17 cellular contexts compared by ENCODE assay signal in genomic region chr22:45155050-45155840, GRCh38. TPM values are rescaled to one million over a fixed set of nuclear protein-coding genes. Genes with fewer than 3 reads are reported as not detected.
DNase-seq lines count a peak whose midpoint lies in the region; ATAC-seq and TF ChIP-seq lines count a peak whose summit lies in the region.
"Had no signal": no experiment of that assay in that cellular context is flagged by ENCODE, and none has a peak within 500 bp of the region (broad histone marks: within the 10 kb centered on the region; RNA-seq: fewer than 3 reads in every experiment).

No MANE protein-coding gene starts in this region.

- no peaks in the 10 kb centered on the region for H3K9me2 ChIP-seq in PC-9 (ENCODE audit: insufficient read depth)

- BruUV-seq in PC-9 (replicated peaks; lab: Mats Ljungman, UMichigan): no TSS peak

- no peak overlapping the region for H3K4me2 ChIP-seq in PC-9

- H3K27ac ChIP-seq in ACC112 (ENCODE audit: low read depth, low read length) (peak overlapping the region; percentile 42; the same call in 1 of the 2 replicates), PC-9 (peak overlapping the region; percentile 12; the same call in 1 of the 2 replicates)
- H3K27ac ChIP-seq: body of pancreas had no signal

- intact Hi-C loops in PC-9 (cut with micrococcal nuclease; ENCODE audit: unreplicated experiment) (no loop called here), Right ventricle myocardium superior (cut with DNase I) (no loop called here), posterior cingulate gyrus (cut with DNase I) (no loop called here)

- peaks cover 28% of the 10 kb centered on the region for H3K4me1 ChIP-seq in ACC112 (ENCODE audit: control insufficient read depth, insufficient read depth, low read length, unreplicated experiment)
- H3K4me1 ChIP-seq in PC-9 (replicated peaks; ENCODE audit: insufficient read depth): peaks cover 10% of the 10 kb centered on the region

- no peak for ATAC-seq in Right ventricle myocardium superior (ENCODE audit: poor library complexity)
- no peak for ATAC-seq in HG02884 (IDR thresholded peaks at IDR 0.05; ENCODE audit: unreplicated experiment)
- ATAC-seq: activated CD8-positive, alpha-beta T cell treated with anti-CD3 and anti-CD28 coated beads for 36 hours; body of pancreas; sciatic nerve had no signal

- DNase-seq in DMS 273 treated with DMSO at 0.1 percent for 48 hours (lab: John Stamatoyannopoulos, UW) (peak; percentile 27), PC-9 (no peak), fibroblast of peridontal ligament (ENCODE audit: extremely low read depth) (peak; percentile 89), NCI-H526 (lab: John Stamatoyannopoulos, UW) (no peak), Right ventricle myocardium superior (no peak), posterior cingulate gyrus (no peak)
- DNase-seq: activated CD8-positive, alpha-beta T cell treated with anti-CD3 and anti-CD28 coated beads for 36 hours; activated T-cell treated with anti-CD3 and anti-CD28 coated beads, Interleukin-2, amount 50 U/mL, for 48 hours; body of pancreas; cortex of kidney; GDM1; NCI-H1930; NCI-H510A; T-helper 1 cell had no signal

- H3K9me3 ChIP-seq in PC-9 (ENCODE audit: insufficient read depth, low read depth): no peaks in the 10 kb centered on the region
- H3K9me3 ChIP-seq: body of pancreas had no signal

- H3K4me3 ChIP-seq in ACC112 (ENCODE audit: low read depth, low read length) (no peak overlapping the region), PC-9 (no peak overlapping the region)
- H3K4me3 ChIP-seq: body of pancreas had no signal

- peaks cover 15% of the 10 kb centered on the region for H4K20me1 ChIP-seq in PC-9 (ENCODE audit: insufficient read depth)

- H3K27me3 ChIP-seq in ACC112 (ENCODE audit: insufficient read depth, low read length) (no peaks in the 10 kb centered on the region), PC-9 (ENCODE audit: insufficient read depth, low read depth) (no peaks in the 10 kb centered on the region)
- H3K27me3 ChIP-seq: body of pancreas had no signal

- H3K79me2 ChIP-seq in ACC112 (ENCODE audit: control insufficient read depth, insufficient read depth, low read length, unreplicated experiment): peaks cover 21% of the 10 kb centered on the region
- H3K79me2 ChIP-seq in PC-9 (ENCODE audit: low read depth): peaks cover 19% of the 10 kb centered on the region

- TF ChIP-seq CTCF in PC-9 (conservative IDR thresholded peaks at IDR 0.05): no peak

- peaks cover 19% of the 10 kb centered on the region for H3F3A ChIP-seq in PC-9 (ENCODE audit: insufficient read depth, low read depth)

- POLR2A ChIA-PET in PC-9 (lab: Charles Lee; ENCODE audit: unreplicated experiment): no interaction called here

- H3K36me3 ChIP-seq in ACC112 (ENCODE audit: insufficient read depth, low read length) (peaks cover 12% of the 10 kb centered on the region; the same call in 1 of the 2 replicates), PC-9 (ENCODE audit: low read depth) (peaks cover 31% of the 10 kb centered on the region)

- CTCF ChIA-PET in PC-9 (lab: Charles Lee): no interaction called here

- H2AFZ ChIP-seq in ACC112 (ENCODE audit: low read length, unreplicated experiment) (no peak overlapping the region), PC-9 (no peak overlapping the region)

RNA-seq across cellular contexts. Expression of gene NUP50, which starts 8.5 kb away (rescaled TPM):
- total RNA-seq in PC-9 (2021) (84.0 and 118 TPM in 2 replicates), Right ventricle myocardium superior (19.1 TPM)

Comparison
In these comparisons a context has a peak if more than half of its experiments do, and no peak if none do; other contexts are left out.
1. DNase-seq: peak in DMS 273 treated with DMSO at 0.1 percent for 48 hours (single experiment) and fibroblast of peridontal ligament (single experiment); none in PC-9 (0 of 2), NCI-H526 (0 of 2), Right ventricle myocardium superior (single experiment) and posterior cingulate gyrus (0 of 10).